Comparison of ENCODE assay signal across 9 cellular contexts in the genomic region with DNA sequence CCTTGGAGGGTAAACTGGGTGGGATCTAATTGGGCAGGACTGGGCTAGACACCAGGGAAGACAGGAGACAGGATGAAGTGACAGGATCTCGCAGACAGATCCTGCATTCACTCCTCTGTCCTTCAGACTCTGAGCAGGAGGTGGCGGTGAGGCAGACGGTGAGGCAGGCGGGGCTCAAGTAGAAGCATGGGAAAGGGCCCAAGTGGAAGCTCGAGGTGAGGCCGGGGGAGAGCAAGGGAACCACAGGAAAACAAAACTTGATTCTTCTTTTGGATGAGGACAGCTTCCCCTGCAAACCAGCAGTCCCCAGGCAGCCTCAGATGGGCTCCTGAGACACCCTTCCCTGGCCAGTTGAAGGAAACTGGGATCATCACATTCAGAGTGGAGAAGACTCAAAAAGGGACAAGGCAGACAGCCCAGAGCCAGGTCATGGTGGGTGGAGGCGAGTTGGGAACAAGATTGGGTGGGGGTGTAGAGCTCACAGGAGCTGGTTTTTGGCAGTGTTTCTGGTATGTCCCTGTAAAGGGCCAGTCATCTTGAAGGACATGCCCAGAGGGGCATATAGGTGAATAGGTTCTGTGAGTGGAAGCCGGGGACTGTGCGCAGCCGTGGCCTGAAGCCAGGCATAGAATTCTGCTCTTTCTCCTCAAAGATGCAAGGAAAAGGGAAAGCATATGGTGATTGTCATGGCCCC. TPM values are rescaled to one million over a fixed set of nuclear protein-coding genes. Genes with fewer than 3 reads are reported as not detected.
A peak's percentile ranks its signal among the peaks of the same experiment; 100 is the strongest.
DNase-seq lines count a peak whose midpoint lies in the region; ATAC-seq lines count a peak whose summit lies in the region.
"Had no signal": no experiment of that assay in that cellular context is flagged by ENCODE, and none has a peak within 500 bp of the region (broad histone marks: within the 10 kb centered on the region; RNA-seq: fewer than 3 reads in every experiment).

No MANE protein-coding gene starts in this region.

- WGBS in right cardiac atrium = 53% methylated on average over 10 of the region's 10 CpGs

- intact Hi-C loops in right cardiac atrium (cut with DNase I) = no loop called here

- H3K4me3 ChIP-seq in right cardiac atrium (ENCODE audit: low read length) = no peak overlapping the region

- ATAC-seq in activated T-cell treated with anti-CD3 and anti-CD28 coated beads, Interleukin-2, amount 50 U/mL, for 72 hours (replicated peaks in 1 of 2) = peak; percentile 4
- ATAC-seq in activated T-cell treated with anti-CD3 and anti-CD28 coated beads, Interleukin-2, amount 50 U/mL, for 4 hours = no peak
- ATAC-seq in right cardiac atrium = peak in 1 of 2 donors; percentile 2
- peak; percentile 3 to 6 for ATAC-seq in stimulated activated naive B cell treated with anti-CD40 and anti-IgM and Interleukin-4, amounts not matched to agents 10 μg/mL and 1 μg/mL and 100 μg/mL, for 72 hours (replicated peaks)
- no peak for ATAC-seq in GM21576 (IDR thresholded peaks at IDR 0.05; ENCODE audit: unreplicated experiment)

- H3K9me3 ChIP-seq in right cardiac atrium (ENCODE audit: control insufficient read depth, low read length) = no peaks in the 10 kb centered on the region

- DNase-seq in activated T-cell treated with anti-CD3 and anti-CD28 coated beads, Interleukin-2, amount 50 U/mL, for 72 hours = no peak
- no peak for DNase-seq in activated T-cell treated with anti-CD3 and anti-CD28 coated beads, Interleukin-2, amount 50 U/mL, for 4 hours
- DNase-seq in right cardiac atrium = peak in 1 of 3 donors; percentile 48
- no peak for DNase-seq in stimulated activated naive B cell treated with anti-CD40 and anti-IgM and Interleukin-4, amounts not matched to agents 10 μg/mL and 1 μg/mL and 100 μg/mL, for 72 hours
- no peak for DNase-seq in T-helper 9 cell
- DNase-seq in NCI-H524 (lab: John Stamatoyannopoulos, UW) = no peak
- DNase-seq: NCI-H510A treated with DMSO at 0.1 percent for 48 hours had no signal

- peaks cover 30% of the 10 kb centered on the region for H3K4me1 ChIP-seq in right cardiac atrium (ENCODE audit: control insufficient read depth, insufficient read depth, low read length)

- H3K27me3 ChIP-seq in right cardiac atrium (ENCODE audit: control insufficient read depth, insufficient read depth) = no peaks in the 10 kb centered on the region

- no peak overlapping the region for H3K4me3 Mint-ChIP-seq in activated T-cell treated with anti-CD3 and anti-CD28 coated beads, Interleukin-2, amount 50 U/mL, for 72 hours
- H3K4me3 Mint-ChIP-seq in activated T-cell treated with anti-CD3 and anti-CD28 coated beads, Interleukin-2, amount 50 U/mL, for 4 hours = no peak overlapping the region
- H3K4me3 Mint-ChIP-seq in stimulated activated naive B cell treated with anti-CD40 and anti-IgM and Interleukin-4, amounts not matched to agents 10 μg/mL and 1 μg/mL and 100 μg/mL, for 72 hours = peak overlapping the region; percentile 28 to 30

- peaks cover 0 to 4% of the 10 kb centered on the region in 2 donors for H3K36me3 Mint-ChIP-seq in activated T-cell treated with anti-CD3 and anti-CD28 coated beads, Interleukin-2, amount 50 U/mL, for 72 hours (ENCODE audit: insufficient read depth in 2 of 2)
- peaks cover 12% of the 10 kb centered on the region for H3K36me3 Mint-ChIP-seq in activated T-cell treated with anti-CD3 and anti-CD28 coated beads, Interleukin-2, amount 50 U/mL, for 4 hours (ENCODE audit: insufficient read depth)
- H3K36me3 Mint-ChIP-seq in stimulated activated naive B cell treated with anti-CD40 and anti-IgM and Interleukin-4, amounts not matched to agents 10 μg/mL and 1 μg/mL and 100 μg/mL, for 72 hours = peaks cover 17 to 55% of the 10 kb centered on the region in 2 donors

- no peaks in the 10 kb centered on the region for H3K27me3 Mint-ChIP-seq in activated T-cell treated with anti-CD3 and anti-CD28 coated beads, Interleukin-2, amount 50 U/mL, for 72 hours (ENCODE audit: low read depth)
- H3K27me3 Mint-ChIP-seq in activated T-cell treated with anti-CD3 and anti-CD28 coated beads, Interleukin-2, amount 50 U/mL, for 4 hours (ENCODE audit: low read depth) = no peaks in the 10 kb centered on the region
- H3K27me3 Mint-ChIP-seq in stimulated activated naive B cell treated with anti-CD40 and anti-IgM and Interleukin-4, amounts not matched to agents 10 μg/mL and 1 μg/mL and 100 μg/mL, for 72 hours = no peaks in the 10 kb centered on the region

- no peaks in the 10 kb centered on the region for H3K9me3 Mint-ChIP-seq in activated T-cell treated with anti-CD3 and anti-CD28 coated beads, Interleukin-2, amount 50 U/mL, for 72 hours
- no peaks in the 10 kb centered on the region for H3K9me3 Mint-ChIP-seq in activated T-cell treated with anti-CD3 and anti-CD28 coated beads, Interleukin-2, amount 50 U/mL, for 4 hours
- no peaks in the 10 kb centered on the region for H3K9me3 Mint-ChIP-seq in stimulated activated naive B cell treated with anti-CD40 and anti-IgM and Interleukin-4, amounts not matched to agents 10 μg/mL and 1 μg/mL and 100 μg/mL, for 72 hours

- H3K27ac ChIP-seq in angular gyrus (ENCODE audit: low read depth, low read length) = peak overlapping the region; percentile 70
- peak overlapping the region; percentile 86 for H3K27ac ChIP-seq in right cardiac atrium (ENCODE audit: low read length)

- peak overlapping the region; percentile 45 for H3K27ac Mint-ChIP-seq in activated T-cell treated with anti-CD3 and anti-CD28 coated beads, Interleukin-2, amount 50 U/mL, for 72 hours
- H3K27ac Mint-ChIP-seq in stimulated activated naive B cell treated with anti-CD40 and anti-IgM and Interleukin-4, amounts not matched to agents 10 μg/mL and 1 μg/mL and 100 μg/mL, for 72 hours = peak overlapping the region; percentile 93

- peaks cover 5% of the 10 kb centered on the region for H3K4me1 Mint-ChIP-seq in activated T-cell treated with anti-CD3 and anti-CD28 coated beads, Interleukin-2, amount 50 U/mL, for 72 hours (ENCODE audit: low read depth)
- H3K4me1 Mint-ChIP-seq in activated T-cell treated with anti-CD3 and anti-CD28 coated beads, Interleukin-2, amount 50 U/mL, for 4 hours (ENCODE audit: low read depth) = peaks cover 30% of the 10 kb centered on the region
- peaks cover 27 to 44% of the 10 kb centered on the region in 2 donors for H3K4me1 Mint-ChIP-seq in stimulated activated naive B cell treated with anti-CD40 and anti-IgM and Interleukin-4, amounts not matched to agents 10 μg/mL and 1 μg/mL and 100 μg/mL, for 72 hours

RNA-seq across cellular contexts. Expression of a gene that starts 18.1 kb away (rescaled TPM):
- 1 to 10 TPM; 3.9 to 4.3 TPM for total RNA-seq in activated T-cell treated with anti-CD3 and anti-CD28 coated beads, Interleukin-2, amount 50 U/mL, for 72 hours
- total RNA-seq in activated T-cell treated with anti-CD3 and anti-CD28 coated beads, Interleukin-2, amount 50 U/mL, for 4 hours = under 1 TPM; 0.25 to 0.82 (median 0.76) TPM
- 10 to 100 TPM; 18.9 to 46.2 (median 26.9) TPM for total RNA-seq in right cardiac atrium
- polyA plus RNA-seq in right cardiac atrium = 14.3 TPM

RNA-seq across cellular contexts. Expression of a gene that starts 34.6 kb away (rescaled TPM):
- 10 to 100 TPM; 13.3 to 15.8 TPM for total RNA-seq in activated T-cell treated with anti-CD3 and anti-CD28 coated beads, Interleukin-2, amount 50 U/mL, for 72 hours
- 10 to 100 TPM; 22.0 to 26.0 (median 24.1) TPM for total RNA-seq in activated T-cell treated with anti-CD3 and anti-CD28 coated beads, Interleukin-2, amount 50 U/mL, for 4 hours
- 1 to 10 TPM; 5.5 to 7.7 (median 6.7) TPM for total RNA-seq in right cardiac atrium
- polyA plus RNA-seq in right cardiac atrium = 3.4 TPM

Comparison
In these comparisons a context has a peak if more than half of its experiments do, and no peak if none do; other contexts are left out.
1. ATAC-seq: peak in activated T-cell treated with anti-CD3 and anti-CD28 coated beads, Interleukin-2, amount 50 U/mL, for 72 hours (2 of 2) and stimulated activated naive B cell treated with anti-CD40 and anti-IgM and Interleukin-4, amounts not matched to agents 10 μg/mL and 1 μg/mL and 100 μg/mL, for 72 hours (2 of 2); none in activated T-cell treated with anti-CD3 and anti-CD28 coated beads, Interleukin-2, amount 50 U/mL, for 4 hours (0 of 2) and GM21576 (single experiment).
2. H3K4me3 Mint-ChIP-seq: peak in stimulated activated naive B cell treated with anti-CD40 and anti-IgM and Interleukin-4, amounts not matched to agents 10 μg/mL and 1 μg/mL and 100 μg/mL, for 72 hours (2 of 2); none in activated T-cell treated with anti-CD3 and anti-CD28 coated beads, Interleukin-2, amount 50 U/mL, for 72 hours (0 of 2) and activated T-cell treated with anti-CD3 and anti-CD28 coated beads, Interleukin-2, amount 50 U/mL, for 4 hours (single experiment).